ENCODE assay signal across 10 cellular contexts in genomic region chr3:74614133-74614967, GRCh38. TPM values are rescaled to one million over a fixed set of nuclear protein-coding genes. Genes with fewer than 3 reads are reported as not detected.
DNase-seq lines count a peak whose midpoint lies in the region; ATAC-seq and TF ChIP-seq lines count a peak whose summit lies in the region.
"Had no signal": no experiment of that assay in that cellular context is flagged by ENCODE, and none has a peak within 500 bp of the region (broad histone marks: within the 10 kb centered on the region; RNA-seq: fewer than 3 reads in every experiment).

TSS of gene CNTN3 (minus strand) at chr3:74614659. CDS start at chr3:74521112, 93,547 bp downstream.

- no peak within 1 kb of the TSS for H3K27ac ChIP-seq in upper lobe of left lung

- no peaks in the 10 kb centered on the region for H3K36me3 ChIP-seq in upper lobe of left lung

- WGBS in upper lobe of left lung, 2 donors = 0 to 5% methylated on average over 5 to 14 of the region's 107 CpGs

- H3K27me3 ChIP-seq in upper lobe of left lung = peaks cover 0 to 10% (median 0%) of the 10 kb centered on the region in 4 donors

- peaks cover 0 to 5% (median 2%) of the 10 kb centered on the region in 4 donors for H3K4me1 ChIP-seq in upper lobe of left lung

- H3K4me3 Mint-ChIP-seq in mesothelial cell of epicardium = peak within 1 kb of the TSS; percentile 65
- H3K4me3 Mint-ChIP-seq in activated T-cell treated with anti-CD3 and anti-CD28 coated beads, Interleukin-2, amount 50 U/mL, for 24 hours = no peak within 1 kb of the TSS

- H3K4me3 ChIP-seq in epithelial cell of esophagus (ENCODE audit: low read length) (peak within 1 kb of the TSS; percentile 20), upper lobe of left lung (peak within 1 kb of the TSS in 3 of 4 donors; percentile 41 to 50 (median 41))

- ATAC-seq in upper lobe of left lung (ENCODE audit: low FRiP score in 2 of 2) = peak; percentile 56 to 72
- no peak for ATAC-seq in GM18498 (IDR thresholded peaks at IDR 0.05; ENCODE audit: unreplicated experiment)
- ATAC-seq in GM19463 (IDR thresholded peaks at IDR 0.05; ENCODE audit: unreplicated experiment) = no peak

- no peak within 1 kb of the TSS for H3K27ac Mint-ChIP-seq in mesothelial cell of epicardium
- no peak within 1 kb of the TSS for H3K27ac Mint-ChIP-seq in activated T-cell treated with anti-CD3 and anti-CD28 coated beads, Interleukin-2, amount 50 U/mL, for 24 hours
- H3K27ac Mint-ChIP-seq: CD4-positive, alpha-beta memory T cell had no signal

- no peak for TF ChIP-seq POLR2A in upper lobe of left lung (IDR thresholded peaks at IDR 0.05)

- peaks cover 8% of the 10 kb centered on the region for H3K4me1 Mint-ChIP-seq in mesothelial cell of epicardium
- H3K4me1 Mint-ChIP-seq in activated T-cell treated with anti-CD3 and anti-CD28 coated beads, Interleukin-2, amount 50 U/mL, for 24 hours (ENCODE audit: low read depth) = no peaks in the 10 kb centered on the region
- H3K4me1 Mint-ChIP-seq: CD4-positive, alpha-beta memory T cell had no signal

- DNase-seq in NCI-H524 (lab: John Stamatoyannopoulos, UW) = peak; percentile 15 to 47
- no peak for DNase-seq in NCI-H524 treated with DMSO at 0.1 percent for 48 hours (lab: John Stamatoyannopoulos, UW)
- DNase-seq in epithelial cell of esophagus (ENCODE audit: low read depth) = no peak
- DNase-seq in mesothelial cell of epicardium (ENCODE audit: low spot score in 2 of 2, unreplicated experiment in 2 of 2) = peak; percentile 32 to 48
- peak; percentile 21 to 87 for DNase-seq in upper lobe of left lung
- DNase-seq in activated T-cell treated with anti-CD3 and anti-CD28 coated beads, Interleukin-2, amount 50 U/mL, for 24 hours = no peak
- DNase-seq: CD4-positive, alpha-beta memory T cell had no signal

- no peaks in the 10 kb centered on the region for H3K9me3 ChIP-seq in upper lobe of left lung

- no peaks in the 10 kb centered on the region for H3K36me3 Mint-ChIP-seq in mesothelial cell of epicardium
- no peaks in the 10 kb centered on the region for H3K36me3 Mint-ChIP-seq in activated T-cell treated with anti-CD3 and anti-CD28 coated beads, Interleukin-2, amount 50 U/mL, for 24 hours (ENCODE audit: low read depth)
- H3K36me3 Mint-ChIP-seq: CD4-positive, alpha-beta memory T cell had no signal

- H3K9me3 Mint-ChIP-seq in mesothelial cell of epicardium = no peaks in the 10 kb centered on the region
- peaks cover 4% of the 10 kb centered on the region for H3K9me3 Mint-ChIP-seq in activated T-cell treated with anti-CD3 and anti-CD28 coated beads, Interleukin-2, amount 50 U/mL, for 24 hours

- peaks cover 94% of the 10 kb centered on the region for H3K27me3 Mint-ChIP-seq in mesothelial cell of epicardium (ENCODE audit: low read depth)
- H3K27me3 Mint-ChIP-seq in activated T-cell treated with anti-CD3 and anti-CD28 coated beads, Interleukin-2, amount 50 U/mL, for 24 hours = peaks cover 30% of the 10 kb centered on the region

- TF ChIP-seq CTCF in epithelial cell of esophagus (IDR thresholded peaks at IDR 0.05; ENCODE audit: insufficient read depth, low read depth, low read length, missing control alignments) = no peak
- no peak for TF ChIP-seq CTCF in mesothelial cell of epicardium (IDR thresholded peaks at IDR 0.05; ENCODE audit: unreplicated experiment)
- TF ChIP-seq CTCF in upper lobe of left lung (IDR thresholded peaks at IDR 0.05) = no peak

- no peak for TF ChIP-seq EP300 in upper lobe of left lung (IDR thresholded peaks at IDR 0.05)

RNA-seq across cellular contexts. Expression of gene CNTN3, which starts in this region (rescaled TPM):
- total RNA-seq in mesothelial cell of epicardium = 1.5 to 2.5 TPM (median 1.6 TPM) in 3 replicates
- total RNA-seq in upper lobe of left lung = 1 to 10 TPM in 4 of 6 donors, under 1 TPM in 2; 0.55 to 5.2 (median 1.2) TPM
- total RNA-seq: CD4-positive, alpha-beta memory T cell; RPMI7951 had no signal

Comparison
In these comparisons a context has a peak if more than half of its experiments do, and no peak if none do; other contexts are left out.
1. DNase-seq: peak in NCI-H524 (2 of 2), mesothelial cell of epicardium (2 of 2) and upper lobe of left lung (2 of 2); none in NCI-H524 treated with DMSO at 0.1 percent for 48 hours (single experiment), epithelial cell of esophagus (single experiment) and activated T-cell treated with anti-CD3 and anti-CD28 coated beads, Interleukin-2, amount 50 U/mL, for 24 hours (single experiment).
2. ATAC-seq: peak in upper lobe of left lung (2 of 2); none in GM18498 (single experiment) and GM19463 (single experiment).